38 cellular contexts compared by ENCODE assay signal in the genomic region with DNA sequence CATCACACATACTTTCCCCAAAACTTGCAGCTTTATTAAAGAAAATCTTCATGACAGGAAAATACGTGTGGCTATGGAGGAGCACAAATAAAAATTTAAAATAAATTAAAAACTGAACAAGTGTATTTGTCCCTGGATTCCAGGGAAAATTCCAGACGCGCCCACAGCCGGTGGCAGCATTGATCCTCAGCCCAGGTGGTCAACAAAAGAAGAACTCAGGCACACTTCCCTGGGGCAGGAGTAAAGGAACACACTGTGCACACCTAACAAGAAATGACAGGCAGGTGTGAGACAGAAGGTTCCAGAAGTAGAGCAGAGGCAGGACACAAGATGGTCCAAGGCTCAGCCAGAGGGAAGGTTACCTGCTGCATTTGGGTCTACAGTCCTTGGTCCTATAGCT. TPM values are rescaled to one million over a fixed set of nuclear protein-coding genes. Genes with fewer than 3 reads are reported as not detected.
"Had no signal": no experiment of that assay in that cellular context is flagged by ENCODE, and none has a peak within 500 bp of the region (broad histone marks: within the 10 kb centered on the region; RNA-seq: fewer than 3 reads in every experiment).

No MANE protein-coding gene starts in this region.

- DNase-seq: Karpas-422, Kasumi-1, MG63, MM.1S, MV-4-11, NCI-H1048, NCI-H1092, NCI-H1092 treated with DMSO at 0.1 percent for 48 hours, NCI-H1105, NCI-H1105 treated with DMSO at 0.1 percent for 48 hours, NCI-H1417, NCI-H1417 treated with DMSO at 0.1 percent for 48 hours, NCI-H1436, NCI-H1436 treated with DMSO at 0.1 percent for 48 hours, NCI-H146, NCI-H1694, NCI-H1694 treated with DMSO at 0.1 percent for 48 hours, NCI-H187, NCI-H187 treated with DMSO at 0.1 percent for 48 hours, NCI-H1930, NCI-H2029, NCI-H2029 treated with DMSO at 0.1 percent for 48 hours, NCI-H2081, NCI-H2081 treated with DMSO at 0.1 percent for 48 hours, NCI-H2107, NCI-H2171, NCI-H2171 treated with DMSO at 0.1 percent for 48 hours, NCI-H2227 treated with DMSO at 0.1 percent for 48 hours, NCI-H226, NCI-H345, NCI-H446, NCI-H446 treated with DMSO at 0.1 percent for 48 hours, NCI-H510A, NCI-H510A treated with DMSO at 0.1 percent for 48 hours had no signal

- H3K27me3 ChIP-seq: MG63 had no signal

- H3K9ac ChIP-seq: KMS-11 had no signal

- H3K4me2 ChIP-seq: KMS-11 had no signal

- H3K9me3 ChIP-seq: MG63 had no signal

- H3K27ac ChIP-seq: KMS-11 had no signal

- H3K36me3 ChIP-seq: MG63 had no signal

- H3K4me3 ChIP-seq: MG63 had no signal

RNA-seq across cellular contexts. Expression of gene FOXA2, which starts 36.3 kb away (rescaled TPM):
- total RNA-seq: LHCN-M2, M059J, NCI-H460 had no signal
